Comparison of ENCODE assay signal across 8 cellular contexts in the genomic region with DNA sequence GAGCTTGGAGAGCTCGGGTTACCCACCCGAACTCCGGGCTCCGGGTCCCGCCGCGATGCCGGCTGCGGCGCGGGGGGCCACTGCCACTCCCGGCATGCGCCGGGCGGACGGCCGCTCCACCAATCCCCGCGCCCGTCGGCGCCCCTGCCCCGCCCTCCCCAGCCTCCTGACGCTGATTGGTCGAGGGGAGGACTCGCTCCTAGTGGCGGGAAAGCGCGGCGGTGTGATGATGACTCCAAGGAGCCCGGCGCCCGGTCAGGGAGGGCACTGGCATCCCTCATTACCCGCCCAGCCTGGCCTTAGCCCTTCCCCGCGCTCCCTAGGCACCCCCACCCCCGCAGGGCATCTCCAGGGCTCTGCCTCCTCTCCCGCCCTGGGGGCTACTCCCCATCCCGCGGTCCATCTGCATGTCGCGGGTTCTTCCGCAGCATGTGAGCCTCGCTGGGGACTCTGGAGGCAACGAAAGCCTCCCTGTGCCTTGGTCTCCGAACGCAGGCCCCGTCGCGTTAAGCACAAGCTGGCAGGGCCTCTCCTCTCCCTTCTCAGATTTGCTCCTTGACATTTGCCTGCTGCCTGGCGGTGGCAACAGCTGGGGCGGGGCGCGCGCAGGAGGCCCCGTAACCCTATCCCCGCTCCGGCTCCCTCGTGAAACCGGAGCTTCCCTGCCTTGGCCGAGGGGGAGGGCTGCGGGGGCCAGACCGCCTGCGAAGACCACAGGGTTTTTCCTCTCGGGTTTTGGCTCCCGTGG. TPM values are rescaled to one million over a fixed set of nuclear protein-coding genes. Genes with fewer than 3 reads are reported as not detected.
A peak's percentile ranks its signal among the peaks of the same experiment; 100 is the strongest.
DNase-seq lines count a peak whose midpoint lies in the region; ATAC-seq and TF ChIP-seq lines count a peak whose summit lies in the region.

No MANE protein-coding gene starts in this region.

- ATAC-seq in GM21717 (IDR thresholded peaks at IDR 0.05; ENCODE audit: unreplicated experiment) = peak; percentile 70
- ATAC-seq in naive thymus-derived CD4-positive, alpha-beta T cell = peak; percentile 99

- no peaks in the 10 kb centered on the region for H3K9me3 ChIP-seq in KOPT-K1 (ENCODE audit: insufficient read depth, low read length, poor library complexity, severe bottlenecking)
- no peaks in the 10 kb centered on the region for H3K9me3 ChIP-seq in naive thymus-derived CD4-positive, alpha-beta T cell (ENCODE audit: control insufficient read depth in 2 of 3, low read length in 3 of 3)

- H3K4me3 ChIP-seq in naive thymus-derived CD4-positive, alpha-beta T cell (ENCODE audit: low read length) = peak overlapping the region; percentile 92

- no peaks in the 10 kb centered on the region for H3K27me3 ChIP-seq in naive thymus-derived CD4-positive, alpha-beta T cell (ENCODE audit: control insufficient read depth in 2 of 2, insufficient read depth in 2 of 2, low read length in 2 of 2)

- peaks cover 0 to 19% (median 15%) of the 10 kb centered on the region in 7 donors for H3K4me1 Mint-ChIP-seq in naive thymus-derived CD4-positive, alpha-beta T cell

- peaks cover 3 to 14% (median 9%) of the 10 kb centered on the region in 5 donors for H3K27me3 Mint-ChIP-seq in naive thymus-derived CD4-positive, alpha-beta T cell

- peaks cover 0 to 4% (median 0%) of the 10 kb centered on the region in 5 donors for H3K36me3 Mint-ChIP-seq in naive thymus-derived CD4-positive, alpha-beta T cell

- POLR2A ChIA-PET in naive thymus-derived CD4-positive, alpha-beta T cell (lab: Charles Lee) = interaction anchor here (0.9 to 1.9 kb wide), 4 partner anchors 14 to 45 kb away, joined by 3 to 8 read pairs (median 6); a partner anchor contains a TSS

- H3K9me3 Mint-ChIP-seq in naive thymus-derived CD4-positive, alpha-beta T cell = peaks cover 0 to 3% (median 0%) of the 10 kb centered on the region in 11 donors

- H3K4me1 ChIP-seq in naive thymus-derived CD4-positive, alpha-beta T cell (ENCODE audit: control insufficient read depth in 2 of 2, insufficient read depth in 2 of 2, low read length in 2 of 2) = peaks cover 0 to 16% of the 10 kb centered on the region in 2 donors

- H3K27ac ChIP-seq in KOPT-K1 (ENCODE audit: low read depth, low read length, poor library complexity, severe bottlenecking) = peak overlapping the region; percentile 63
- peak overlapping the region; percentile 69 for H3K27ac ChIP-seq in naive thymus-derived CD4-positive, alpha-beta T cell (ENCODE audit: low read depth, low read length)

- peak overlapping the region; percentile 82 to 93 (median 88) for H3K4me3 Mint-ChIP-seq in naive thymus-derived CD4-positive, alpha-beta T cell

- DNase-seq in DMS153 treated with DMSO at 0.1 percent for 48 hours (lab: John Stamatoyannopoulos, UW; ENCODE audit: unreplicated experiment) (peak; percentile 56), fibroblast of gingiva (ENCODE audit: low read depth) (peak; percentile 76)
- peak; percentile 96 to 97 for DNase-seq in activated T-cell treated with anti-CD3 and anti-CD28 coated beads, Interleukin-2, amount 50 U/mL, for 48 hours
- DNase-seq in naive thymus-derived CD4-positive, alpha-beta T cell = peak; percentile 64 to 89 (median 78)
- peak; percentile 79 to 85 for DNase-seq in stimulated activated CD8-positive, alpha-beta memory T cell treated with anti-CD3 and anti-CD28 coated beads, Interleukin-7, amount 100 ng/mL, for 4 hours (ENCODE audit: low read depth in 2 of 2)

- H3K36me3 ChIP-seq in KOPT-K1 (ENCODE audit: insufficient read depth, low read length) = no peaks in the 10 kb centered on the region
- H3K36me3 ChIP-seq in naive thymus-derived CD4-positive, alpha-beta T cell (ENCODE audit: control insufficient read depth in 2 of 3, insufficient read depth in 3 of 3, low read length in 3 of 3) = no peaks in the 10 kb centered on the region

- CTCF ChIA-PET in naive thymus-derived CD4-positive, alpha-beta T cell (lab: Charles Lee) = interaction anchor here (0.5 to 1.0 kb wide), 6 partner anchors 10 to 673 kb away, joined by 3 to 6 read pairs (median 3); no protein-coding TSS in a partner anchor

- intact Hi-C loops in naive thymus-derived CD4-positive, alpha-beta T cell (cut with micrococcal nuclease) = loop anchor here (1.0 kb wide), 5 partner anchors 17 to 56 kb away; a partner anchor contains a TSS

- H3K27ac Mint-ChIP-seq in naive thymus-derived CD4-positive, alpha-beta T cell = peak overlapping the region in 4 of 9 donors; percentile 14 to 70 (median 43)

TF ChIP-seq in PFSK-1, 5 proteins besides CTCF, POLR2A, EP300 and RAD21:
- TF ChIP-seq SIN3A (IDR thresholded peaks at IDR 0.05; ENCODE audit: borderline replicate concordance, insufficient read depth, low read length) (0 out of 2 replicates have a peak, but pooled peaks have one; percentile 43), POLR2AphosphoS5 (IDR thresholded peaks at IDR 0.05; ENCODE audit: low read depth, low read length) (no peak; the same call in 1 of the 2 replicates), TAF1 (IDR thresholded peaks at IDR 0.05; ENCODE audit: borderline replicate concordance, insufficient read depth, low read length) (peak; percentile 67; the same call in 1 of the 2 replicates)

RNA-seq across cellular contexts. Expression of a gene that starts 1.7 kb away (rescaled TPM):
- 3.4 TPM for polyA plus RNA-seq in PFSK-1 (2012; ENCODE audit: insufficient read length, low read depth)
- total RNA-seq in naive thymus-derived CD4-positive, alpha-beta T cell = 1 to 10 TPM in 2 of 5 experiments, under 1 TPM in 3; 0.32 to 1.6 (median 0.89) TPM
- not detected for polyA plus RNA-seq in naive thymus-derived CD4-positive, alpha-beta T cell

RNA-seq across cellular contexts. Expression of a gene that starts 16.4 kb away (rescaled TPM):
- 41.6 TPM for polyA plus RNA-seq in PFSK-1 (2012; ENCODE audit: insufficient read length, low read depth)
- total RNA-seq in naive thymus-derived CD4-positive, alpha-beta T cell = 100 to 1,000 TPM in 2 of 5 experiments, 10 to 100 TPM in 3; 66.8 to 145 (median 77.8) TPM
- polyA plus RNA-seq in naive thymus-derived CD4-positive, alpha-beta T cell = 1 to 10 TPM; 1.9 to 3.1 TPM

RNA-seq across cellular contexts. Expression of a gene that starts 33.9 kb away (rescaled TPM):
- polyA plus RNA-seq in PFSK-1 (2012; ENCODE audit: insufficient read length, low read depth) = 326 TPM
- total RNA-seq in naive thymus-derived CD4-positive, alpha-beta T cell = 100 to 1,000 TPM in 2 of 5 experiments, 10 to 100 TPM in 3; 89.7 to 140 (median 95.2) TPM
- polyA plus RNA-seq in naive thymus-derived CD4-positive, alpha-beta T cell = 100 to 1,000 TPM; 125 to 139 TPM

RNA-seq across cellular contexts. Expression of a gene that starts 45.0 kb away (rescaled TPM):
- 13.2 TPM for polyA plus RNA-seq in PFSK-1 (2012; ENCODE audit: insufficient read length, low read depth)
- total RNA-seq in naive thymus-derived CD4-positive, alpha-beta T cell = 10 to 100 TPM; 19.9 to 30.3 (median 27.3) TPM
- polyA plus RNA-seq in naive thymus-derived CD4-positive, alpha-beta T cell = 1 to 10 TPM; 4.4 to 7.5 TPM

RNA-seq across cellular contexts. Expression of a gene that starts 51.8 kb away (rescaled TPM):
- not detected for polyA plus RNA-seq in PFSK-1 (2012; ENCODE audit: insufficient read length, low read depth)
- 1 to 10 TPM in 1 of 5 experiments, under 1 TPM in 4; 0.22 to 3.0 (median 0.32) TPM for total RNA-seq in naive thymus-derived CD4-positive, alpha-beta T cell
- polyA plus RNA-seq in naive thymus-derived CD4-positive, alpha-beta T cell = under 1 TPM; 0.40 to 0.58 TPM

Comparison
In these comparisons a context has a peak if more than half of its experiments do, and no peak if none do; other contexts are left out.
1. Peak in every context shown above with its lines: DNase-seq, ATAC-seq, H3K4me3 ChIP-seq and H3K27ac ChIP-seq.